Comparison of ENCODE assay signal across 8 cellular contexts in the genomic region with DNA sequence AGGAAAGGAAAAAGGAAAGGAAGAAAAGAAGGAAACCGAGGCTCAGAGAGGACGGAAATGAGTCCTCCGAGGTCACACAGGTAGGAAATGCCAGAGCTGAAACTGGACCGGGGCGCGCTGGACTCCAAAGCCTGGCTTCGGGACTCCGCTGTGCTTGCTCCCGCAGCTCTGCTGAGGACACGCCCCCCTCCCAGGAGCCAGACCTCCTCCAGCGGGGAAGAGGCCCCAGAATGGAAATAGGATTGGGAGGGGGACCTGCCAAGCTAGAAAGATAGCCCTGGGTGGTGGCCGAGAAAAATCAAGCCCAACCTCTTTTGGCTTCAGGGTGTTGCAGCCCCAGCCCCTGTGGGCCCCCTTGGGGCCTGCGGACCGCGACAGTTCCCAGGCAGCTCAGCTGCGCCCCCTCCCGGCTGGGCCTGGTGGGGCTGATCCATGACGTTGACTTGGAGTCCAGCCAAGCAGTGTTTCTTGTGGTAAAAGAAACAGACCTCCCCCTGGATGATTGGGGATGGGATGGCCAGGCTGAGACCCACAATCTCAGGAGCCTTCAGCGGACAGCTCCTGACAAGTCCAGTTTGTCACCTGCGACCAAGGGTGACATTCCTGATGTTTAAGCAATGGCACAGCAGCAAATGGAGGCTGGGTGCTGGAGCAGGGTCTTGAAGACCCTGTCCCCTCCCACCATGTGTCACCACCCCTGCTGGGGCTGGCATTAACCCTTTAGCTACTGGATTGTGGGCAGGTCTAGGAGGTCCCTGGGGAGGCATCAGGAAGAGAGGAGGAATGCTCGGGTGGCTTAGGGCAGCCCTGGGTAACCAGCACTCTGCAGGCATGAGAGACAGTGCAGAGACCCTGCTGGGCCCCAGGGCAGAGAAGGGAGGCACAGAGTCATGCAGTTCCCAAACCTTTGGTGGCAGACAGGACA. TPM values are rescaled to one million over a fixed set of nuclear protein-coding genes. Genes with fewer than 3 reads are reported as not detected.
DNase-seq lines count a peak whose midpoint lies in the region; ATAC-seq and TF ChIP-seq lines count a peak whose summit lies in the region.

No MANE protein-coding gene starts in this region.

- peak overlapping the region; percentile 60 for H2AFZ ChIP-seq in osteoblast (ENCODE audit: low read length)

- H3K27me3 ChIP-seq in osteoblast (ENCODE audit: insufficient read depth, low read length): peaks cover 13% of the 10 kb centered on the region

- ATAC-seq in HG03108 (IDR thresholded peaks at IDR 0.05; ENCODE audit: unreplicated experiment): no peak

- DNase-seq in CMK (ENCODE audit: low read depth) (peak; percentile 31), HS-27A (ENCODE audit: low read depth) (peak; percentile 24), OCI-M2 (lab: John Stamatoyannopoulos, UW; ENCODE audit: unreplicated experiment) (peak; percentile 12), fibroblast of mammary gland (ENCODE audit: low read depth) (peak; percentile 55), osteoblast (ENCODE audit: insufficient read length, low spot score, missing footprints) (peak; percentile 92), hippocampal formation (lab: John Stamatoyannopoulos, UW) (no peak)
- peak; percentile 58 for DNase-seq in activated T-cell treated with anti-CD3 and anti-CD28 coated beads, Interleukin-2, amount 50 U/mL, for 1 hour

- H3K27ac ChIP-seq in osteoblast (ENCODE audit: low read depth, low read length): no peak overlapping the region

- H4K20me1 ChIP-seq in osteoblast (ENCODE audit: insufficient read depth, low read length): no peaks in the 10 kb centered on the region

- TF ChIP-seq CTCF in fibroblast of mammary gland (conservative IDR thresholded peaks at IDR 0.05; ENCODE audit: control insufficient read depth, insufficient read depth, low read depth, low read length): peak; percentile 89
- peak; percentile 93 for TF ChIP-seq CTCF in osteoblast (IDR thresholded peaks at IDR 0.05; ENCODE audit: extremely low read depth, low read depth, low read length)

- H3K4me3 ChIP-seq in fibroblast of mammary gland (ENCODE audit: control insufficient read depth, low read depth, low read length): no peak overlapping the region
- H3K4me3 ChIP-seq in osteoblast (ENCODE audit: insufficient read depth, low read length): no peak overlapping the region

- H3K9me3 ChIP-seq in osteoblast (ENCODE audit: low read depth, low read length): no peaks in the 10 kb centered on the region

- H3K4me2 ChIP-seq in osteoblast (ENCODE audit: insufficient read depth, low read length): peak overlapping the region; percentile 43

- no peaks in the 10 kb centered on the region for H3K36me3 ChIP-seq in osteoblast (ENCODE audit: insufficient read depth, low read length)

- peaks cover 17% of the 10 kb centered on the region for H3K4me1 ChIP-seq in osteoblast (ENCODE audit: insufficient read depth, low read length)

- H3K79me2 ChIP-seq in osteoblast (ENCODE audit: insufficient read depth, low read length): no peaks in the 10 kb centered on the region

RNA-seq across cellular contexts. Expression of a gene that starts 55.4 kb away (rescaled TPM):
- total RNA-seq in osteoblast: 1.1 and 2.4 TPM in 2 replicates

Comparison
In these comparisons a context has a peak if more than half of its experiments do, and no peak if none do; other contexts are left out.
1. DNase-seq: peak in CMK (single experiment), HS-27A (single experiment), OCI-M2 (single experiment), activated T-cell treated with anti-CD3 and anti-CD28 coated beads, Interleukin-2, amount 50 U/mL, for 1 hour (single experiment), fibroblast of mammary gland (single experiment) and osteoblast (single experiment); none in hippocampal formation (0 of 2).